Comparison of ENCODE assay signal across 9 cellular contexts in genomic region chr1:156097499-156098178, GRCh38. TPM values are rescaled to one million over a fixed set of nuclear protein-coding genes. Genes with fewer than 3 reads are reported as not detected.
DNase-seq lines count a peak whose midpoint lies in the region; ATAC-seq and TF ChIP-seq lines count a peak whose summit lies in the region.
"Had no signal": no experiment of that assay in that cellular context is flagged by ENCODE, and none has a peak within 500 bp of the region (broad histone marks: within the 10 kb centered on the region; RNA-seq: fewer than 3 reads in every experiment).

No MANE protein-coding gene starts in this region.

- peaks cover 6% of the 10 kb centered on the region for H3K27me3 Mint-ChIP-seq in CD4-positive, CD25-positive, alpha-beta regulatory T cell
- no peaks in the 10 kb centered on the region for H3K27me3 Mint-ChIP-seq in brain

- no peak for TF ChIP-seq CTCF in brain (conservative IDR thresholded peaks at IDR 0.05)

- no peaks in the 10 kb centered on the region for H3K36me3 ChIP-seq in CD4-positive, CD25-positive, alpha-beta regulatory T cell (ENCODE audit: control insufficient read depth, insufficient read depth, low read length)
- H3K36me3 ChIP-seq: SJCRH30 had no signal

- peak overlapping the region; percentile 90 for H3K27ac ChIP-seq in CD4-positive, CD25-positive, alpha-beta regulatory T cell (ENCODE audit: insufficient read depth, low read length, poor library complexity, severe bottlenecking)

- peak overlapping the region; percentile 86 to 98 (median 96) for H3K27ac Mint-ChIP-seq in CD4-positive, CD25-positive, alpha-beta regulatory T cell
- H3K27ac Mint-ChIP-seq in brain = peak overlapping the region in 3 of 5 experiments; percentile 74 to 97 (median 97)

- H3K27me3 ChIP-seq in CD4-positive, CD25-positive, alpha-beta regulatory T cell (ENCODE audit: control insufficient read depth, insufficient read depth, low read length) = no peaks in the 10 kb centered on the region
- H3K27me3 ChIP-seq: SJCRH30 had no signal

- intact Hi-C loops in sciatic nerve (cut with DNase I) = no loop called here

- peak overlapping the region in 1 of 4 donors; percentile 86 for H3K4me3 Mint-ChIP-seq in CD4-positive, CD25-positive, alpha-beta regulatory T cell
- H3K4me3 Mint-ChIP-seq in brain = no peak overlapping the region

- TF ChIP-seq POLR2A in erythroblast (IDR thresholded peaks at IDR 0.05; ENCODE audit: low read length) = no peak

- no peak for DNase-seq in CD4-positive, CD25-positive, alpha-beta regulatory T cell
- DNase-seq in sciatic nerve (ENCODE audit: low spot score) (no peak), erythroblast (lab: John Stamatoyannopoulos, UW) (no peak), NK-92 (lab: John Stamatoyannopoulos, UW; ENCODE audit: unreplicated experiment) (no peak), anterior cingulate cortex (lab: John Stamatoyannopoulos, UW) (no peak)
- DNase-seq: SJCRH30 had no signal

- H3K9me3 Mint-ChIP-seq in CD4-positive, CD25-positive, alpha-beta regulatory T cell = peaks cover 0 to 2% (median 0%) of the 10 kb centered on the region in 7 donors
- no peaks in the 10 kb centered on the region for H3K9me3 Mint-ChIP-seq in brain

- H3K36me3 Mint-ChIP-seq in CD4-positive, CD25-positive, alpha-beta regulatory T cell = no peaks in the 10 kb centered on the region
- peaks cover 30% of the 10 kb centered on the region for H3K36me3 Mint-ChIP-seq in brain

- H3K4me3 ChIP-seq in CD4-positive, CD25-positive, alpha-beta regulatory T cell (ENCODE audit: low read depth, low read length) = no peak overlapping the region
- H3K4me3 ChIP-seq: SJCRH30 had no signal

- no peak for ATAC-seq in CD4-positive, CD25-positive, alpha-beta regulatory T cell (ENCODE audit: low read depth in 2 of 2)
- ATAC-seq in HG02798 (IDR thresholded peaks at IDR 0.05; ENCODE audit: poor library complexity, unreplicated experiment) = peak; percentile 24
- ATAC-seq in sciatic nerve = peak; percentile 0
- ATAC-seq in GM19455 (IDR thresholded peaks at IDR 0.05; ENCODE audit: unreplicated experiment) = no peak

- H3K4me1 Mint-ChIP-seq in CD4-positive, CD25-positive, alpha-beta regulatory T cell = peaks cover 17 to 38% (median 30%) of the 10 kb centered on the region in 4 donors
- H3K4me1 Mint-ChIP-seq in brain = peaks cover 68% of the 10 kb centered on the region

- no peaks in the 10 kb centered on the region for H3K9me3 ChIP-seq in CD4-positive, CD25-positive, alpha-beta regulatory T cell (ENCODE audit: control insufficient read depth in 2 of 2, low read length in 2 of 2)
- H3K9me3 ChIP-seq: SJCRH30 had no signal

- H3K4me1 ChIP-seq in CD4-positive, CD25-positive, alpha-beta regulatory T cell (ENCODE audit: control insufficient read depth, insufficient read depth, low read length, poor library complexity, severe bottlenecking) = peaks cover 19% of the 10 kb centered on the region

RNA-seq across cellular contexts. Expression of gene MEX3A, which starts 15.4 kb away (rescaled TPM):
- total RNA-seq in CD4-positive, CD25-positive, alpha-beta regulatory T cell = not detected
- polyA plus RNA-seq in CD4-positive, CD25-positive, alpha-beta regulatory T cell = not detected
- polyA plus RNA-seq in brain (ENCODE audit: insufficient read depth, low read depth, low replicate concordance) = 91.7 TPM
- total RNA-seq in sciatic nerve = 1.2 TPM

RNA-seq across cellular contexts. Expression of gene LMNA, which starts 16.9 kb away (rescaled TPM):
- total RNA-seq in CD4-positive, CD25-positive, alpha-beta regulatory T cell = 1,807 TPM
- 100 to 1,000 TPM in 1 of 4 donors, 10 to 100 TPM in 3; 54.1 to 113 (median 83.1) TPM for polyA plus RNA-seq in CD4-positive, CD25-positive, alpha-beta regulatory T cell
- 55.1 TPM for polyA plus RNA-seq in brain (ENCODE audit: insufficient read depth, low read depth, low replicate concordance)
- total RNA-seq in sciatic nerve = 322 TPM

RNA-seq across cellular contexts. Expression of gene RAB25, which starts 36.7 kb away (rescaled TPM):
- total RNA-seq in CD4-positive, CD25-positive, alpha-beta regulatory T cell = 1.5 TPM
- 1 to 10 TPM in 2 of 4 donors, under 1 TPM in 2; 0.83 to 1.7 (median 0.93) TPM for polyA plus RNA-seq in CD4-positive, CD25-positive, alpha-beta regulatory T cell
- polyA plus RNA-seq in brain (ENCODE audit: insufficient read depth, low read depth, low replicate concordance) = 113 TPM
- not detected for total RNA-seq in sciatic nerve
- total RNA-seq: SJCRH30 had no signal

RNA-seq across cellular contexts. Expression of gene LAMTOR2, which starts 43.1 kb away (rescaled TPM):
- 20.2 TPM for total RNA-seq in CD4-positive, CD25-positive, alpha-beta regulatory T cell
- polyA plus RNA-seq in CD4-positive, CD25-positive, alpha-beta regulatory T cell = 100 to 1,000 TPM; 107 to 162 (median 130) TPM
- polyA plus RNA-seq in brain (ENCODE audit: insufficient read depth, low read depth, low replicate concordance) = 126 TPM
- total RNA-seq in sciatic nerve = 35.8 TPM

RNA-seq across cellular contexts. Expression of gene UBQLN4, which starts 44.0 kb away (rescaled TPM):
- 19.1 TPM for total RNA-seq in CD4-positive, CD25-positive, alpha-beta regulatory T cell
- 1 to 10 TPM; 4.4 to 7.1 (median 5.5) TPM for polyA plus RNA-seq in CD4-positive, CD25-positive, alpha-beta regulatory T cell
- polyA plus RNA-seq in brain (ENCODE audit: insufficient read depth, low read depth, low replicate concordance) = 92.9 TPM
- 37.6 TPM for total RNA-seq in sciatic nerve

Comparison
In these comparisons a context has a peak if more than half of its experiments do, and no peak if none do; other contexts are left out.
1. ATAC-seq: peak in HG02798 (single experiment) and sciatic nerve (single experiment); none in CD4-positive, CD25-positive, alpha-beta regulatory T cell (0 of 2) and GM19455 (single experiment).